In genomic region chr19:8361921-8362793, GRCh38 we compare ENCODE assay signal across 9 cellular contexts. TPM values are rescaled to one million over a fixed set of nuclear protein-coding genes. Genes with fewer than 3 reads are reported as not detected.
DNase-seq lines count a peak whose midpoint lies in the region; ATAC-seq, FAIRE-seq and TF ChIP-seq lines count a peak whose summit lies in the region.
"Had no signal": no experiment of that assay in that cellular context is flagged by ENCODE, and none has a peak within 500 bp of the region (broad histone marks: within the 10 kb centered on the region; RNA-seq: fewer than 3 reads in every experiment).

No MANE protein-coding gene starts in this region.

- H3K27ac ChIP-seq in subcutaneous abdominal adipose tissue (ENCODE audit: low read depth, low read length): peak overlapping the region; percentile 90

- intact Hi-C loops in left colon (cut with DNase I, micrococcal nuclease): no loop called here

- TF ChIP-seq CTCF in bronchial epithelial cell (IDR thresholded peaks at IDR 0.05; ENCODE audit: insufficient read depth, low read length, severe bottlenecking): no peak

- H3K36me3 ChIP-seq in bronchial epithelial cell (ENCODE audit: control insufficient read depth, insufficient read depth, low read length) (no peaks in the 10 kb centered on the region), subcutaneous abdominal adipose tissue (ENCODE audit: control insufficient read depth in 5 of 5, insufficient read depth in 5 of 5, low read length in 5 of 5) (peaks cover 0 to 12% (median 4%) of the 10 kb centered on the region in 5 donors)

- H3K27me3 ChIP-seq in bronchial epithelial cell (ENCODE audit: control insufficient read depth, insufficient read depth, low read length): no peaks in the 10 kb centered on the region
- H3K27me3 ChIP-seq in subcutaneous abdominal adipose tissue (ENCODE audit: control insufficient read depth in 5 of 5, insufficient read depth in 4 of 5, low read length in 5 of 5): no peaks in the 10 kb centered on the region

- H3K9ac ChIP-seq in subcutaneous abdominal adipose tissue (ENCODE audit: low read length in 5 of 5): peak overlapping the region; percentile 32 to 83 (median 72)

- H3K4me3 ChIP-seq in bronchial epithelial cell (ENCODE audit: low read depth, low read length): no peak overlapping the region
- peak overlapping the region in 4 of 5 donors; percentile 1 to 50 (median 14) for H3K4me3 ChIP-seq in subcutaneous abdominal adipose tissue (ENCODE audit: low read depth in 1 of 5, low read length in 5 of 5)

- H3K9me3 ChIP-seq in subcutaneous abdominal adipose tissue (ENCODE audit: control insufficient read depth in 5 of 5, low read length in 5 of 5): no peaks in the 10 kb centered on the region

- peak; percentile 52 to 64 for DNase-seq in activated CD4-positive, alpha-beta T cell treated with anti-CD3 and anti-CD28 coated beads, Interleukin-2, amount 50 U/mL, for 48 hours
- no peak for DNase-seq in activated CD4-positive, alpha-beta T cell treated with anti-CD3 and anti-CD28 coated beads, Interleukin-2, amount 50 U/mL, for 4 hours
- DNase-seq in NCI-H69 (lab: John Stamatoyannopoulos, UW) (peak; percentile 86), bronchial epithelial cell (ENCODE audit: low read depth) (peak; percentile 99), left colon (peak; percentile 90 to 96)

- ATAC-seq in left colon: peak; percentile 79
- no peak for ATAC-seq in HG03342 (IDR thresholded peaks at IDR 0.05; ENCODE audit: unreplicated experiment)
- no peak for ATAC-seq in GM18517 (IDR thresholded peaks at IDR 0.05; ENCODE audit: unreplicated experiment)

- peaks cover 18 to 46% (median 41%) of the 10 kb centered on the region in 5 donors for H3K4me1 ChIP-seq in subcutaneous abdominal adipose tissue (ENCODE audit: control insufficient read depth in 5 of 5, insufficient read depth in 5 of 5, low read length in 5 of 5)

- peak; percentile 100 for FAIRE-seq in bronchial epithelial cell (lab: Jason Lieb, UNC)
- FAIRE-seq: G401.6 had no signal

RNA-seq across cellular contexts. Expression of gene ANGPTL4, which starts 1.8 kb away (rescaled TPM):
- total RNA-seq in bronchial epithelial cell (3.2 and 5.1 TPM in 2 replicates), left colon (1 to 10 TPM; 3.2 TPM)

RNA-seq across cellular contexts. Expression of gene KANK3, which starts 19.1 kb away (rescaled TPM):
- total RNA-seq in bronchial epithelial cell: 0.64 and 2.4 TPM in 2 replicates
- total RNA-seq in left colon: 1 to 10 TPM; 2.4 to 2.6 TPM

RNA-seq across cellular contexts. Expression of gene RAB11B, which starts 28.0 kb away (rescaled TPM):
- total RNA-seq in bronchial epithelial cell (21.1 and 50.4 TPM in 2 replicates), left colon (100 to 1,000 TPM; 112 to 135 TPM)

RNA-seq across cellular contexts. Expression of gene RPS28, which starts 40.9 kb away (rescaled TPM):
- total RNA-seq in bronchial epithelial cell: 279 and 911 TPM in 2 replicates
- total RNA-seq in left colon: 1,000 to 10,000 TPM; 1,489 to 1,517 TPM

RNA-seq across cellular contexts. Expression of gene NDUFA7, which starts 41.0 kb away (rescaled TPM):
- total RNA-seq in bronchial epithelial cell (14.7 and 42.6 TPM in 2 replicates), left colon (10 to 100 TPM; 49.3 to 59.6 TPM)

Comparison
In these comparisons a context has a peak if more than half of its experiments do, and no peak if none do; other contexts are left out.
1. DNase-seq: peak in activated CD4-positive, alpha-beta T cell treated with anti-CD3 and anti-CD28 coated beads, Interleukin-2, amount 50 U/mL, for 48 hours (2 of 2), NCI-H69 (single experiment), bronchial epithelial cell (single experiment) and left colon (2 of 2); none in activated CD4-positive, alpha-beta T cell treated with anti-CD3 and anti-CD28 coated beads, Interleukin-2, amount 50 U/mL, for 4 hours (0 of 2).